ENCODE assay signal across 2 cellular contexts in genomic region chr2:110068153-110068552, GRCh38. TPM values are rescaled to one million over a fixed set of nuclear protein-coding genes. Genes with fewer than 3 reads are reported as not detected.
"Had no signal": no experiment of that assay in that cellular context is flagged by ENCODE, and none has a peak within 500 bp of the region (broad histone marks: within the 10 kb centered on the region; RNA-seq: fewer than 3 reads in every experiment).

No MANE protein-coding gene starts in this region.

RNA-seq across cellular contexts. Expression of gene MALL, which starts 47.5 kb away (rescaled TPM):
- polyA plus RNA-seq: naive thymus-derived CD8-positive, alpha-beta T cell; neural cell had no signal
